22 cellular contexts compared by ENCODE assay signal in genomic region chr7:80548790-80549530, GRCh38. TPM values are rescaled to one million over a fixed set of nuclear protein-coding genes. Genes with fewer than 3 reads are reported as not detected.
DNase-seq lines count a peak whose midpoint lies in the region; ATAC-seq and TF ChIP-seq lines count a peak whose summit lies in the region.
"Had no signal": no experiment of that assay in that cellular context is flagged by ENCODE, and none has a peak within 500 bp of the region (broad histone marks: within the 10 kb centered on the region; RNA-seq: fewer than 3 reads in every experiment).

No MANE protein-coding gene starts in this region.

- H3K27ac ChIP-seq in GM23338 (ENCODE audit: low read depth) (no peak overlapping the region), skeletal muscle tissue (ENCODE audit: low read depth, low read length) (peak overlapping the region; percentile 5)
- H3K27ac ChIP-seq: colonic mucosa, foreskin keratinocyte, PC-9, prostate gland, thoracic aorta had no signal

- ATAC-seq in GM23338 = no peak
- peak; percentile 80 for ATAC-seq in left ventricle myocardium superior
- no peak for ATAC-seq in T-cell (replicated peaks in 1 of 4)
- no peak for ATAC-seq in GM21717 (IDR thresholded peaks at IDR 0.05; ENCODE audit: unreplicated experiment)
- no peak for ATAC-seq in HG03135 (IDR thresholded peaks at IDR 0.05; ENCODE audit: unreplicated experiment)
- ATAC-seq: activated naive CD4-positive, alpha-beta T cell treated with anti-CD3 and anti-CD28 coated beads, Interleukin-2, amount 50 U/mL, for 72 hours; activated T-cell treated with anti-CD3 and anti-CD28 coated beads, Interleukin-2, amount 50 U/mL, for 72 hours; foreskin keratinocyte had no signal

- no peak overlapping the region for H3K4me3 Mint-ChIP-seq in GM23338
- no peak overlapping the region for H3K4me3 Mint-ChIP-seq in T-cell
- H3K4me3 Mint-ChIP-seq: activated T-cell treated with anti-CD3 and anti-CD28 coated beads, Interleukin-2, amount 50 U/mL, for 72 hours; neural crest cell; T-helper 2 cell treated with Interferon-gamma antibody and Interleukin-4, amounts not matched to agents 5 μg/mL and 100 μg/mL, for 36 hours had no signal

- no peak overlapping the region for H3K4me2 ChIP-seq in GM23338
- H3K4me2 ChIP-seq: PC-9 had no signal

- intact Hi-C loops in left ventricle myocardium superior (cut with micrococcal nuclease) = no loop called here

- H3F3A ChIP-seq in GM23338 (replicated peaks; ENCODE audit: low read depth) = no peaks in the 10 kb centered on the region

- POLR2A ChIA-PET in T-cell (lab: Charles Lee) = no interaction called here

- H3K9me3 ChIP-seq in adipocyte (ENCODE audit: control insufficient read depth, low read length) (peaks cover 30% of the 10 kb centered on the region), skeletal muscle tissue (ENCODE audit: control insufficient read depth in 3 of 3, low read length in 3 of 3) (no peaks in the 10 kb centered on the region)
- H3K9me3 ChIP-seq: Caco-2, colonic mucosa, prostate gland, thoracic aorta had no signal

- H3K9me3 Mint-ChIP-seq in GM23338 (peaks cover 8% of the 10 kb centered on the region; the same call in 2 of the 3 replicates), T-cell (peaks cover 7 to 10% (median 9%) of the 10 kb centered on the region in 3 donors)
- H3K9me3 Mint-ChIP-seq: T-helper 2 cell treated with Interferon-gamma antibody and Interleukin-4, amounts not matched to agents 5 μg/mL and 100 μg/mL, for 36 hours had no signal

- H3K4me1 ChIP-seq in GM23338 (ENCODE audit: insufficient read depth) (no peaks in the 10 kb centered on the region), adipocyte (ENCODE audit: control insufficient read depth, insufficient read depth, low read length) (peaks cover 44% of the 10 kb centered on the region), skeletal muscle tissue (ENCODE audit: control insufficient read depth in 3 of 3, insufficient read depth in 3 of 3, low read length in 3 of 3) (peaks cover 0 to 4% (median 3%) of the 10 kb centered on the region in 3 donors)
- H3K4me1 ChIP-seq: Caco-2, colonic mucosa, prostate gland had no signal

- H2AFZ ChIP-seq in GM23338 = no peak overlapping the region
- H2AFZ ChIP-seq: PC-9 had no signal

- H3K36me3 ChIP-seq in GM23338 (ENCODE audit: insufficient read depth) (no peaks in the 10 kb centered on the region), adipocyte (ENCODE audit: control insufficient read depth, insufficient read depth, low read length, severe bottlenecking) (no peaks in the 10 kb centered on the region), skeletal muscle tissue (ENCODE audit: control insufficient read depth in 3 of 3, insufficient read depth in 3 of 3, low read length in 3 of 3) (no peaks in the 10 kb centered on the region)
- H3K36me3 ChIP-seq: colonic mucosa, prostate gland, thoracic aorta had no signal

- H3K36me3 Mint-ChIP-seq in GM23338 (ENCODE audit: low read depth) = peaks cover 3% of the 10 kb centered on the region; the same call in 1 of the 3 replicates
- H3K36me3 Mint-ChIP-seq in T-cell = no peaks in the 10 kb centered on the region
- H3K36me3 Mint-ChIP-seq: activated naive CD4-positive, alpha-beta T cell treated with anti-CD3 and anti-CD28 coated beads, Interleukin-2, amount 50 U/mL, for 72 hours had no signal

- no peaks in the 10 kb centered on the region for H3K27me3 Mint-ChIP-seq in GM23338 (ENCODE audit: insufficient read depth, low read depth, poor library complexity)
- no peaks in the 10 kb centered on the region for H3K27me3 Mint-ChIP-seq in T-cell

- no peaks in the 10 kb centered on the region for H3K79me2 ChIP-seq in GM23338 (replicated peaks; ENCODE audit: insufficient read depth)

- DNase-seq in GM23338 (ENCODE audit: low spot score) (no peak), adipocyte (ENCODE audit: low read depth) (no peak), left ventricle myocardium superior (no peak), T-cell (no peak)
- DNase-seq: activated T-cell treated with anti-CD3 and anti-CD28 coated beads, Interleukin-2, amount 50 U/mL, for 72 hours; Caco-2; colonic mucosa; foreskin keratinocyte; kidney; midbrain; MM.1S; PC-9 had no signal

- H3K27me3 ChIP-seq in GM23338 (ENCODE audit: insufficient read depth) (no peaks in the 10 kb centered on the region), adipocyte (replicated peaks; ENCODE audit: control insufficient read depth, insufficient read depth, low read length) (no peaks in the 10 kb centered on the region), skeletal muscle tissue (ENCODE audit: control insufficient read depth in 3 of 3, insufficient read depth in 3 of 3, low read length in 3 of 3) (no peaks in the 10 kb centered on the region)
- H3K27me3 ChIP-seq: colonic mucosa, foreskin keratinocyte had no signal

- no peak for TF ChIP-seq CTCF in GM23338 (conservative IDR thresholded peaks at IDR 0.05; ENCODE audit: low read depth in 2 of 2)

- H3K4me3 ChIP-seq in GM23338 = no peak overlapping the region
- H3K4me3 ChIP-seq in adipocyte (ENCODE audit: low read length) = peak overlapping the region; percentile 40
- H3K4me3 ChIP-seq in skeletal muscle tissue (ENCODE audit: low read length in 3 of 3) = no peak overlapping the region
- H3K4me3 ChIP-seq: colonic mucosa, PC-9, prostate gland, thoracic aorta had no signal

- no peaks in the 10 kb centered on the region for H3K9me2 ChIP-seq in GM23338 (ENCODE audit: insufficient read depth)

- H3K4me1 Mint-ChIP-seq in GM23338 = no peaks in the 10 kb centered on the region
- H3K4me1 Mint-ChIP-seq in T-cell = no peaks in the 10 kb centered on the region
- H3K4me1 Mint-ChIP-seq: neural crest cell had no signal

- H3K27ac Mint-ChIP-seq in GM23338 (peak overlapping the region; percentile 15; the same call in 1 of the 2 replicates), T-cell (no peak overlapping the region)
- H3K27ac Mint-ChIP-seq: activated naive CD4-positive, alpha-beta T cell treated with anti-CD3 and anti-CD28 coated beads, Interleukin-2, amount 50 U/mL, for 72 hours; activated T-cell treated with anti-CD3 and anti-CD28 coated beads, Interleukin-2, amount 50 U/mL, for 72 hours; T-helper 2 cell treated with Interferon-gamma antibody and Interleukin-4, amounts not matched to agents 5 μg/mL and 100 μg/mL, for 36 hours had no signal

- H3K9ac ChIP-seq in adipocyte (ENCODE audit: low read length) (peak overlapping the region; percentile 84), skeletal muscle tissue (ENCODE audit: low read depth in 1 of 3, low read length in 3 of 3) (no peak overlapping the region)

- CTCF ChIA-PET in T-cell (lab: Charles Lee) = no interaction called here

- no peaks in the 10 kb centered on the region for H4K20me1 ChIP-seq in GM23338 (replicated peaks; ENCODE audit: insufficient read depth)

TF ChIP-seq in GM23338, 12 proteins besides CTCF, POLR2A, EP300 and RAD21 (continues in another document):
- TF ChIP-seq ZNF114 (CRISPR knock-in tag; IDR thresholded peaks at IDR 0.05) (no peak), EZH2 (IDR thresholded peaks at IDR 0.05; ENCODE audit: low read depth, unreplicated experiment) (no peak), STAT1 (IDR thresholded peaks at IDR 0.05; ENCODE audit: unreplicated experiment) (no peak), REST (IDR thresholded peaks at IDR 0.05; ENCODE audit: unreplicated experiment) (no peak), CREB1 (CRISPR knock-in tag; IDR thresholded peaks at IDR 0.05; ENCODE audit: low read depth) (no peak), ETS1 (IDR thresholded peaks at IDR 0.05) (no peak), EZH2phosphoT487 (IDR thresholded peaks at IDR 0.05; ENCODE audit: unreplicated experiment) (no peak), JUNB (IDR thresholded peaks at IDR 0.05; ENCODE audit: unreplicated experiment) (no peak), POLR2AphosphoS5 (IDR thresholded peaks at IDR 0.05; ENCODE audit: low read depth) (no peak), NANOG (IDR thresholded peaks at IDR 0.05; ENCODE audit: borderline replicate concordance) (no peak), ZNF331 (CRISPR knock-in tag; IDR thresholded peaks at IDR 0.05; ENCODE audit: low read depth) (no peak)

RNA-seq across cellular contexts. Expression of gene GNAT3, which starts 37.1 kb away (rescaled TPM):
- not detected in 2 replicates for total RNA-seq in GM23338 (2014; rRNA removed; shearing (Covaris generic))
- not detected in 2 replicates for polyA plus RNA-seq in GM23338 (2016; fragmentation: Nextera tagmentation; extraction: Ambion mirVana)
- not detected for total RNA-seq in left ventricle myocardium superior
- total RNA-seq in skeletal muscle tissue = not detected
- total RNA-seq in T-cell = not detected
- total RNA-seq: activated naive CD4-positive, alpha-beta T cell treated with anti-CD3 and anti-CD28 coated beads, Interleukin-2, amount 50 U/mL, for 72 hours; activated T-cell treated with anti-CD3 and anti-CD28 coated beads, Interleukin-2, amount 50 U/mL, for 72 hours; Caco-2; colonic mucosa; foreskin keratinocyte; kidney; neural crest cell; PC-9; prostate gland; SK-MEL-5; thoracic aorta had no signal
- polyA plus RNA-seq: BJ, foreskin keratinocyte had no signal
